Comparison of ENCODE assay signal across 23 cellular contexts in the genomic region with DNA sequence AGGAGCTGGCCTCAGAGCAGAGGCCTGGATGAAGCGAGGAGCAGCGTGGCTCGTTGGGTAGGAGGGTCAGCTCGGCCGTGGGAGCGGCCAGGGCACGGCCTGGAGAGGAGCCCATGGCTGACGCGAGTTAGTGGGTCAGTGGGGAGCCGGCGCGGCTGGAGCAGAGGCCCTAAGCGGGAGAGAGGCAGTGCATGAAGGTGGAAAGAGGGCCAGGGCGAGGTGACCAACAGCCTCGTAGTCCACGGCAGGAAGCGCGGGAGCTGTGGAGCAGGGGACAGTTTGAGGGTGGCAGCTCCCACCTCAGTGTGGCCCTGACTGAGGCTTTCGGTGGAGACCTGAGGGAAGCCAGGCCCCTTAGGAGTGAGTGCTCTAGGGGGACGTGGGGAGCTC. TPM values are rescaled to one million over a fixed set of nuclear protein-coding genes. Genes with fewer than 3 reads are reported as not detected.
DNase-seq lines count a peak whose midpoint lies in the region; ATAC-seq and TF ChIP-seq lines count a peak whose summit lies in the region.
"Had no signal": no experiment of that assay in that cellular context is flagged by ENCODE, and none has a peak within 500 bp of the region (broad histone marks: within the 10 kb centered on the region; RNA-seq: fewer than 3 reads in every experiment).

No MANE protein-coding gene starts in this region.

- intact Hi-C loops in natural killer cell (cut with micrococcal nuclease) (loop anchor here (2.0 kb wide), 1 partner anchor 25 kb away; no protein-coding TSS in a partner anchor), psoas muscle (cut with DNase I) (no loop called here)

- H3K27ac ChIP-seq in 22Rv1, result 0 out of 2 replicates have a peak overlapping the region, but pooled peaks have one; percentile 17
- H3K27ac ChIP-seq in DND-41 (ENCODE audit: low read length), result peak overlapping the region; percentile 23; the same call in 1 of the 2 replicates
- H3K27ac ChIP-seq in psoas muscle, result no peak overlapping the region
- H3K27ac ChIP-seq: heart right ventricle, lower lobe of right lung, ovary, sigmoid colon had no signal

- H3K4me1 ChIP-seq in DND-41 (ENCODE audit: insufficient read depth, low read length) (0 out of 2 replicates have a peak, but pooled peaks cover 2% of the 10 kb centered on the region), psoas muscle (peaks cover 11% of the 10 kb centered on the region)
- H3K4me1 ChIP-seq: HAP-1 had no signal

- 91 to 94% (median 92%) methylated on average over 20 of the region's 20 CpGs for WGBS in psoas muscle, 3 donors

- no peak overlapping the region for H3K27ac Mint-ChIP-seq in chondrocyte (ENCODE audit: unreplicated experiment)
- peak overlapping the region; percentile 88 to 97 for H3K27ac Mint-ChIP-seq in natural killer cell
- no peak overlapping the region for H3K27ac Mint-ChIP-seq in glutamatergic neuron (ENCODE audit: unreplicated experiment)
- no peak overlapping the region for H3K27ac Mint-ChIP-seq in HFFc6
- H3K27ac Mint-ChIP-seq: stimulated activated memory B cell treated with anti-CD40 and anti-IgM and Interleukin-4, amounts not matched to agents 10 μg/mL and 1 μg/mL and 100 μg/mL, for 72 hours; T-helper 2 cell treated with Interferon-gamma antibody and Interleukin-4, amounts not matched to agents 5 μg/mL and 100 μg/mL, for 36 hours had no signal

- no peak overlapping the region for H2AFZ ChIP-seq in DND-41 (ENCODE audit: low read depth, low read length)

- no peaks in the 10 kb centered on the region for H3K9me3 Mint-ChIP-seq in chondrocyte (ENCODE audit: low read depth)
- no peaks in the 10 kb centered on the region for H3K9me3 Mint-ChIP-seq in natural killer cell
- H3K9me3 Mint-ChIP-seq in glutamatergic neuron (ENCODE audit: unreplicated experiment), result no peaks in the 10 kb centered on the region
- H3K9me3 Mint-ChIP-seq in HFFc6, result no peaks in the 10 kb centered on the region
- H3K9me3 Mint-ChIP-seq: activated CD8-positive, alpha-beta T cell treated with anti-CD3 and anti-CD28 coated beads for 36 hours; stimulated activated memory B cell treated with anti-CD40 and anti-IgM and Interleukin-4, amounts not matched to agents 10 μg/mL and 1 μg/mL and 100 μg/mL, for 72 hours; T-helper 2 cell treated with Interferon-gamma antibody and Interleukin-4, amounts not matched to agents 5 μg/mL and 100 μg/mL, for 36 hours had no signal

- no peak for DNase-seq in DND-41
- peak; percentile 93 for DNase-seq in chondrocyte (ENCODE audit: low spot score)
- no peak for DNase-seq in natural killer cell
- no peak for DNase-seq in psoas muscle
- DNase-seq in glutamatergic neuron, result no peak
- DNase-seq in HFFc6, result no peak
- DNase-seq: activated CD4-positive, CD25-positive, alpha-beta regulatory T cell; activated CD8-positive, alpha-beta T cell treated with anti-CD3 and anti-CD28 coated beads for 36 hours; activated naive CD4-positive, alpha-beta T cell treated with anti-CD3 and anti-CD28 coated beads, Interleukin-2, amount 50 U/mL, for 16 hours; activated T-cell treated with anti-CD3 and anti-CD28 coated beads, Interleukin-2, amount 50 U/mL, for 1 hour; DMS79; heart right ventricle; Karpas-422; lower lobe of right lung; NCI-H187; PC-3; sigmoid colon had no signal

- no peaks in the 10 kb centered on the region for H3K27me3 Mint-ChIP-seq in chondrocyte (ENCODE audit: low read depth)
- no peaks in the 10 kb centered on the region for H3K27me3 Mint-ChIP-seq in natural killer cell (ENCODE audit: low read depth in 2 of 2)
- peaks cover 4% of the 10 kb centered on the region for H3K27me3 Mint-ChIP-seq in glutamatergic neuron (ENCODE audit: unreplicated experiment)
- no peaks in the 10 kb centered on the region; the same call in 1 of the 2 replicates for H3K27me3 Mint-ChIP-seq in HFFc6 (ENCODE audit: insufficient read depth)
- H3K27me3 Mint-ChIP-seq: activated CD8-positive, alpha-beta T cell treated with anti-CD3 and anti-CD28 coated beads for 36 hours; stimulated activated memory B cell treated with anti-CD40 and anti-IgM and Interleukin-4, amounts not matched to agents 10 μg/mL and 1 μg/mL and 100 μg/mL, for 72 hours had no signal

- peaks cover 19% of the 10 kb centered on the region for H3K36me3 ChIP-seq in DND-41 (ENCODE audit: insufficient read depth, low read length)
- peaks cover 0 to 12% of the 10 kb centered on the region in 2 donors for H3K36me3 ChIP-seq in psoas muscle (ENCODE audit: insufficient read depth in 1 of 2, low read depth in 1 of 2)
- H3K36me3 ChIP-seq: HAP-1, ovary had no signal

- no peaks in the 10 kb centered on the region for H3K27me3 ChIP-seq in DND-41 (ENCODE audit: insufficient read depth, low read length, poor library complexity)
- H3K27me3 ChIP-seq in psoas muscle (ENCODE audit: insufficient read depth in 3 of 3, low read length in 2 of 3), result no peaks in the 10 kb centered on the region
- H3K27me3 ChIP-seq: heart right ventricle, ovary, sigmoid colon had no signal

- no peaks in the 10 kb centered on the region for H3K79me2 ChIP-seq in DND-41 (ENCODE audit: insufficient read depth, low read length)

- no peaks in the 10 kb centered on the region for H3K9me3 ChIP-seq in DND-41 (ENCODE audit: insufficient read depth, low read length, severe bottlenecking)
- no peaks in the 10 kb centered on the region for H3K9me3 ChIP-seq in psoas muscle
- H3K9me3 ChIP-seq: HAP-1, heart right ventricle, lower lobe of right lung, ovary, sigmoid colon had no signal

- H3K9ac ChIP-seq in DND-41 (ENCODE audit: low read depth, low read length), result no peak overlapping the region

- H3K4me3 Mint-ChIP-seq in chondrocyte (ENCODE audit: unreplicated experiment) (no peak overlapping the region), natural killer cell (peak overlapping the region; percentile 58), glutamatergic neuron (ENCODE audit: unreplicated experiment) (no peak overlapping the region), HFFc6 (no peak overlapping the region)
- H3K4me3 Mint-ChIP-seq: activated CD8-positive, alpha-beta T cell treated with anti-CD3 and anti-CD28 coated beads for 36 hours; stimulated activated memory B cell treated with anti-CD40 and anti-IgM and Interleukin-4, amounts not matched to agents 10 μg/mL and 1 μg/mL and 100 μg/mL, for 72 hours; T-helper 2 cell treated with Interferon-gamma antibody and Interleukin-4, amounts not matched to agents 5 μg/mL and 100 μg/mL, for 36 hours had no signal

- no peak overlapping the region for H3K4me2 ChIP-seq in DND-41 (ENCODE audit: insufficient read depth, low read length)

- H3K4me3 ChIP-seq in DND-41 (ENCODE audit: low read depth in 1 of 2, low read length in 2 of 2) (no peak overlapping the region), psoas muscle (no peak overlapping the region)
- H3K4me3 ChIP-seq: HAP-1, heart right ventricle, lower lobe of right lung, ovary, sigmoid colon had no signal

- ATAC-seq in DND-41 (ENCODE audit: insufficient read depth, low read depth), result no peak; the same call in 2 of the 3 replicates
- ATAC-seq in natural killer cell, result no peak
- no peak for ATAC-seq in psoas muscle
- no peak for ATAC-seq in HG03354 (IDR thresholded peaks at IDR 0.05; ENCODE audit: poor library complexity, severe bottlenecking, unreplicated experiment)
- ATAC-seq: activated CD8-positive, alpha-beta T cell treated with anti-CD3 and anti-CD28 coated beads for 36 hours; heart right ventricle; lower lobe of right lung; PC-3; stimulated activated memory B cell treated with anti-CD40 and anti-IgM and Interleukin-4, amounts not matched to agents 10 μg/mL and 1 μg/mL and 100 μg/mL, for 72 hours had no signal

- peaks cover 2% of the 10 kb centered on the region; the same call in 1 of the 2 replicates for H4K20me1 ChIP-seq in DND-41 (ENCODE audit: insufficient read depth, low read length)

- H3K4me1 Mint-ChIP-seq in chondrocyte (ENCODE audit: low read depth) (peaks cover 12% of the 10 kb centered on the region), natural killer cell (peaks cover 52% of the 10 kb centered on the region in 2 donors), glutamatergic neuron (ENCODE audit: low read depth, unreplicated experiment) (peaks cover 4% of the 10 kb centered on the region), HFFc6 (ENCODE audit: low read depth) (peaks cover 19% of the 10 kb centered on the region)
- H3K4me1 Mint-ChIP-seq: stimulated activated memory B cell treated with anti-CD40 and anti-IgM and Interleukin-4, amounts not matched to agents 10 μg/mL and 1 μg/mL and 100 μg/mL, for 72 hours had no signal

- no peak for TF ChIP-seq CTCF in 22Rv1 (IDR thresholded peaks at IDR 0.05)
- no peak for TF ChIP-seq CTCF in DND-41 (IDR thresholded peaks at IDR 0.05; ENCODE audit: borderline replicate concordance, extremely low read depth, low read length, poor library complexity, severe bottlenecking)
- no peak for TF ChIP-seq CTCF in chondrocyte (IDR thresholded peaks at IDR 0.05)
- TF ChIP-seq CTCF in natural killer cell (IDR thresholded peaks at IDR 0.05), result no peak
- no peak for TF ChIP-seq CTCF in psoas muscle (IDR thresholded peaks at IDR 0.05)
- TF ChIP-seq CTCF in glutamatergic neuron (IDR thresholded peaks at IDR 0.05; ENCODE audit: partially characterized antibody, unreplicated experiment), result no peak
- no peak for TF ChIP-seq CTCF in HFFc6 (IDR thresholded peaks at IDR 0.05)

- H3K36me3 Mint-ChIP-seq in chondrocyte (ENCODE audit: low read depth), result no peaks in the 10 kb centered on the region
- H3K36me3 Mint-ChIP-seq in natural killer cell, result no peaks in the 10 kb centered on the region
- no peaks in the 10 kb centered on the region for H3K36me3 Mint-ChIP-seq in glutamatergic neuron (ENCODE audit: unreplicated experiment)
- no peaks in the 10 kb centered on the region for H3K36me3 Mint-ChIP-seq in HFFc6 (ENCODE audit: low read depth)

RNA-seq across cellular contexts. Expression of a gene that starts 24.1 kb away (rescaled TPM):
- total RNA-seq in chondrocyte, result 12.3 to 14.8 TPM (median 12.4 TPM) in 3 replicates
- total RNA-seq in natural killer cell, result 10 to 100 TPM; 20.1 to 25.8 (median 23.1) TPM
- 10 to 100 TPM; 11.8 to 16.7 (median 14.2) TPM for total RNA-seq in psoas muscle
- polyA plus RNA-seq in psoas muscle, result 10 to 100 TPM; 12.1 to 20.5 (median 15.5) TPM
- total RNA-seq in glutamatergic neuron (ENCODE audit: unreplicated experiment), result 7.2 TPM
- total RNA-seq in HFFc6 (2021; fragmentation: NEBNext Ultra II Directional; extraction: Animal tissue kit (Norgen Biotek cat#: 25700)), result 10 to 100 TPM; 19.0 to 26.6 (median 24.3) TPM

RNA-seq across cellular contexts. Expression of a gene that starts 27.5 kb away (rescaled TPM):
- total RNA-seq in chondrocyte (30.7 to 75.9 TPM (median 30.9 TPM) in 3 replicates), natural killer cell (10 to 100 TPM; 43.3 to 57.6 (median 47.3) TPM), psoas muscle (1 to 10 TPM; 4.1 to 9.3 (median 6.3) TPM), glutamatergic neuron (ENCODE audit: unreplicated experiment) (10.4 TPM)
- polyA plus RNA-seq in psoas muscle, result 1 to 10 TPM; 3.5 to 4.7 (median 3.6) TPM
- total RNA-seq in HFFc6 (2021; fragmentation: NEBNext Ultra II Directional; extraction: Animal tissue kit (Norgen Biotek cat#: 25700)), result 10 to 100 TPM; 25.9 to 34.6 (median 30.0) TPM

RNA-seq across cellular contexts. Expression of a gene that starts 45.1 kb away (rescaled TPM):
- total RNA-seq in chondrocyte (8.6 to 10.0 TPM (median 9.8 TPM) in 3 replicates), natural killer cell (10 to 100 TPM; 14.5 to 24.0 (median 19.5) TPM), psoas muscle (1 to 10 TPM; 5.8 to 9.6 (median 6.5) TPM), glutamatergic neuron (ENCODE audit: unreplicated experiment) (8.2 TPM)
- 1 to 10 TPM; 3.3 to 7.9 (median 4.1) TPM for polyA plus RNA-seq in psoas muscle
- 1 to 10 TPM; 7.6 to 9.7 (median 8.2) TPM for total RNA-seq in HFFc6 (2021; fragmentation: NEBNext Ultra II Directional; extraction: Animal tissue kit (Norgen Biotek cat#: 25700))

RNA-seq across cellular contexts. Expression of a gene that starts 59.0 kb away (rescaled TPM):
- total RNA-seq in chondrocyte, result 19.1 to 32.5 TPM (median 19.3 TPM) in 3 replicates
- 10 to 100 TPM; 31.1 to 37.9 (median 31.3) TPM for total RNA-seq in natural killer cell
- 10 to 100 TPM; 12.3 to 27.7 (median 21.7) TPM for total RNA-seq in psoas muscle
- polyA plus RNA-seq in psoas muscle, result 10 to 100 TPM; 17.9 to 27.1 (median 18.3) TPM
- total RNA-seq in glutamatergic neuron (ENCODE audit: unreplicated experiment), result 60.9 TPM
- 10 to 100 TPM; 10.4 to 15.9 (median 14.9) TPM for total RNA-seq in HFFc6 (2021; fragmentation: NEBNext Ultra II Directional; extraction: Animal tissue kit (Norgen Biotek cat#: 25700))

RNA-seq across cellular contexts. Expression of a gene that starts 59.3 kb away (rescaled TPM):
- total RNA-seq in chondrocyte, result 108 to 144 TPM (median 110 TPM) in 3 replicates
- total RNA-seq in natural killer cell, result 100 to 1,000 TPM; 188 to 225 (median 195) TPM
- total RNA-seq in psoas muscle, result 100 to 1,000 TPM in 1 of 4 donors, 10 to 100 TPM in 3; 54.4 to 105 (median 71.2) TPM
- polyA plus RNA-seq in psoas muscle, result 10 to 100 TPM; 48.7 to 82.2 (median 76.2) TPM
- 58.0 TPM for total RNA-seq in glutamatergic neuron (ENCODE audit: unreplicated experiment)
- 100 to 1,000 TPM; 153 to 177 (median 162) TPM for total RNA-seq in HFFc6 (2021; fragmentation: NEBNext Ultra II Directional; extraction: Animal tissue kit (Norgen Biotek cat#: 25700))

Comparison
In these comparisons a context has a peak if more than half of its experiments do, and no peak if none do; other contexts are left out.
1. H3K27ac Mint-ChIP-seq: peak in natural killer cell (2 of 2); none in chondrocyte (single experiment), glutamatergic neuron (single experiment) and HFFc6 (single experiment).